ENCODE assay signal across 20 cellular contexts in the genomic region with DNA sequence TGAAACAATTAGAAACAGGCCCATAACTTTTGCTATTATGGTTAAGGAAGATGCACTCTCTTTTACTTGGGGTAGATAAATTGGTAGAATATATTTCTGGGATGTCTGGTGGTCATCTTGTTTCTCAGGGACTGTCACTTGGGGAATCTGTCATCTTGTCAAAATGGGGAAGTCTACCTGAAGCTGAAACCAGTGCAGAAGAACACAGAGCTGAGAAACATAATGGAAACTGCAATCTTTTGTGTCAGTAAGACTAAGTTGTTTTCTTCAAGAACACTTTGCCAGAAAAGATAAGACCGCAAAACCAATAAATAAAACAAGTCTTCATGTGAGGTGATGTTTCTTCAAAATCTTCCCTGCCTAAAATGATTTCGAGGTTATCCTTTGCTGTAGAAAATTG.
"Had no signal": no experiment of that assay in that cellular context is flagged by ENCODE, and none has a peak within 500 bp of the region (broad histone marks: within the 10 kb centered on the region; RNA-seq: fewer than 3 reads in every experiment).

No MANE protein-coding gene starts in this region.

- H3K27ac Mint-ChIP-seq: activated CD8-positive, alpha-beta T cell treated with anti-CD3 and anti-CD28 coated beads, Interleukin-2, amount 10 ng/mL, durations not matched to agents 7 days and 5 days; activated naive CD8-positive, alpha-beta T cell; activated T-cell treated with anti-CD3 and anti-CD28 coated beads, Interleukin-2, amount 50 U/mL, for 72 hours; naive thymus-derived CD8-positive, alpha-beta T cell; T-helper 17 cell; WTC11 had no signal

- FAIRE-seq: colon had no signal

- H3K4me3 Mint-ChIP-seq: activated CD8-positive, alpha-beta T cell treated with anti-CD3 and anti-CD28 coated beads, Interleukin-2, amount 10 ng/mL, durations not matched to agents 7 days and 5 days; activated naive CD8-positive, alpha-beta T cell; activated T-cell treated with anti-CD3 and anti-CD28 coated beads, Interleukin-2, amount 50 U/mL, for 72 hours; naive thymus-derived CD8-positive, alpha-beta T cell; T-helper 17 cell; WTC11 had no signal

- H3K36me3 Mint-ChIP-seq: activated naive CD8-positive, alpha-beta T cell; naive thymus-derived CD8-positive, alpha-beta T cell; WTC11 had no signal

- H3K4me1 Mint-ChIP-seq: naive thymus-derived CD8-positive, alpha-beta T cell; T-helper 17 cell had no signal

- H3K9me3 Mint-ChIP-seq: activated T-cell treated with anti-CD3 and anti-CD28 coated beads, Interleukin-2, amount 50 U/mL, for 72 hours; WTC11 had no signal

- H3K27me3 Mint-ChIP-seq: naive thymus-derived CD8-positive, alpha-beta T cell; T-helper 17 cell had no signal

- DNase-seq: activated CD8-positive, alpha-beta T cell treated with anti-CD3 and anti-CD28 coated beads, Interleukin-2, amount 10 ng/mL, durations not matched to agents 7 days and 5 days; activated naive CD4-positive, alpha-beta T cell; activated T-cell treated with anti-CD3 and anti-CD28 coated beads for 4 hours; activated T-cell treated with anti-CD3 and anti-CD28 coated beads, Interleukin-2, amount 50 U/mL, for 72 hours; anterior cingulate cortex; dermis blood vessel endothelial cell; effector CD4-positive, alpha-beta T cell; foreskin keratinocyte; heart left ventricle; hypothalamus; naive thymus-derived CD8-positive, alpha-beta T cell; right cardiac atrium; stimulated activated CD4-positive, alpha-beta T cell treated with anti-CD3 and anti-CD28 coated beads, Interleukin-15, amount 100 ng/mL, for 24 hours; stimulated activated CD4-positive, alpha-beta T cell treated with anti-CD3 and anti-CD28 coated beads, Interleukin-2, amount 100 ng/mL, for 24 hours; stimulated activated naive CD4-positive, alpha-beta T cell; T-helper 17 cell; T1000 had no signal

- ATAC-seq: activated CD8-positive, alpha-beta T cell treated with anti-CD3 and anti-CD28 coated beads, Interleukin-2, amount 10 ng/mL, durations not matched to agents 7 days and 5 days; activated T-cell treated with anti-CD3 and anti-CD28 coated beads, Interleukin-2, amount 50 U/mL, for 72 hours; foreskin keratinocyte; heart left ventricle; naive thymus-derived CD8-positive, alpha-beta T cell; right cardiac atrium; T-helper 17 cell; WTC11 had no signal
